Comparison of ENCODE assay signal across 30 cellular contexts in the genomic region with DNA sequence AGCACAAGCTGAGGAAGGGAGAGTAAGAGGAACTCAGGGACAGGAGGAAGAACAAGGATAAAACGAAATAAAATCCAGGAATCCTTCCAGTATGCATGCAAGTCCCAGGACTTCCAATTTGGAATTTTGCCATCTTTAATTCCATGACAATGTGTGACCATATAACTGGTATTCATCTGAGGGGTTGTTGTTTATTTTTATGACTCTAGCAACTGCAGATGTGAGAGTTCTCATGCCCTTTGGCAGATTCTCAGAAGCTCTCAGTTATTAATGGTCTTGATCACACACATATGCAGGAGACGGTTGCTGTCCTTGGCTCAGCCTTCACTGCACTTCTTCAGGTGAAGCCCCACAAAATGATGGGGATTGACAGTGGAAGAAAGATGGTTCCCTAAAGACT.
DNase-seq lines count a peak whose midpoint lies in the region; ATAC-seq and TF ChIP-seq lines count a peak whose summit lies in the region.
"Had no signal": no experiment of that assay in that cellular context is flagged by ENCODE, and none has a peak within 500 bp of the region (broad histone marks: within the 10 kb centered on the region; RNA-seq: fewer than 3 reads in every experiment).

No MANE protein-coding gene starts in this region.

- DNase-seq in AG10803 (ENCODE audit: low read depth) (peak; percentile 87), HCEC 1CT (peak; percentile 50), foreskin melanocyte (peak; percentile 91), 8988T (no peak)
- no peak for DNase-seq in activated CD4-positive, alpha-beta T cell treated with anti-CD3 and anti-CD28 coated beads for 48 hours
- DNase-seq in stimulated activated naive CD4-positive, alpha-beta T cell (lab: John Stamatoyannopoulos, UW) = no peak
- DNase-seq: ACHN; activated CD8-positive, alpha-beta T cell treated with anti-CD3 and anti-CD28 coated beads for 36 hours; activated gamma-delta T cell; activated naive CD8-positive, alpha-beta T cell treated with anti-CD3 and anti-CD28 coated beads, Interleukin-2, amount 10 ng/mL, durations not matched to agents 7 days and 5 days; foreskin keratinocyte; KBM-7; kidney glomerular epithelial cell; lower lobe of right lung; NCI-H1417; NCI-H2029 treated with DMSO at 0.1 percent for 48 hours; NCI-H345; ovary; retina; stimulated activated CD4-positive, alpha-beta T cell treated with anti-CD3 and anti-CD28 coated beads, Interleukin-1b, Interleukin-23, amount 100 ng/mL, for 48 hours; stimulated activated CD8-positive, alpha-beta memory T cell treated with anti-CD3 and anti-CD28 coated beads, Interleukin-4, amount 100 ng/mL, for 48 hours; transverse colon had no signal

- TF ChIP-seq CTCF in AG10803 (conservative IDR thresholded peaks at IDR 0.05; ENCODE audit: low read length) (no peak), brain (conservative IDR thresholded peaks at IDR 0.05) (no peak)

- H3K27me3 Mint-ChIP-seq in brain = no peaks in the 10 kb centered on the region

- H3K4me3 Mint-ChIP-seq in brain = no peak overlapping the region
- H3K4me3 Mint-ChIP-seq: activated CD8-positive, alpha-beta T cell treated with anti-CD3 and anti-CD28 coated beads for 36 hours; activated naive CD8-positive, alpha-beta T cell treated with anti-CD3 and anti-CD28 coated beads, Interleukin-2, amount 10 ng/mL, durations not matched to agents 7 days and 5 days; central memory CD8-positive, alpha-beta T cell; nephron; T-helper 1 cell treated with Interleukin-12 subunit alpha and Interleukin-12 subunit beta and Interleukin-4 antibody, amounts not matched to agents 30 μg/mL and 1 μg/mL, for 36 hours had no signal

- H3K4me3 ChIP-seq in AG10803 (ENCODE audit: low read length) = no peak overlapping the region
- H3K4me3 ChIP-seq: lower lobe of right lung, ovary, SK-N-MC, smooth muscle cell, transverse colon had no signal

- peaks cover 26% of the 10 kb centered on the region for H3K4me1 Mint-ChIP-seq in brain
- H3K4me1 Mint-ChIP-seq: central memory CD8-positive, alpha-beta T cell had no signal

- H3K9me3 Mint-ChIP-seq in brain = peaks cover 0 to 18% (median 3%) of the 10 kb centered on the region in 5 experiments
- H3K9me3 Mint-ChIP-seq: central memory CD8-positive, alpha-beta T cell had no signal

- peak overlapping the region in 3 of 5 experiments; percentile 9 to 12 (median 12) for H3K27ac Mint-ChIP-seq in brain
- H3K27ac Mint-ChIP-seq: activated CD8-positive, alpha-beta T cell treated with anti-CD3 and anti-CD28 coated beads for 36 hours; activated naive CD8-positive, alpha-beta T cell treated with anti-CD3 and anti-CD28 coated beads, Interleukin-2, amount 10 ng/mL, durations not matched to agents 7 days and 5 days; T-helper 1 cell treated with Interleukin-12 subunit alpha and Interleukin-12 subunit beta and Interleukin-4 antibody, amounts not matched to agents 30 μg/mL and 1 μg/mL, for 36 hours had no signal

- ATAC-seq in HG03457 (IDR thresholded peaks at IDR 0.05; ENCODE audit: unreplicated experiment) = no peak
- ATAC-seq: activated CD4-positive, CD25-positive, alpha-beta regulatory T cell treated with anti-CD3 and anti-CD28 coated beads, Interleukin-2, amount 50 U/mL, for 24 hours; activated CD8-positive, alpha-beta T cell treated with anti-CD3 and anti-CD28 coated beads for 36 hours; foreskin keratinocyte had no signal

- no peaks in the 10 kb centered on the region for H3K36me3 Mint-ChIP-seq in brain
- H3K36me3 Mint-ChIP-seq: activated naive CD8-positive, alpha-beta T cell treated with anti-CD3 and anti-CD28 coated beads, Interleukin-2, amount 10 ng/mL, durations not matched to agents 7 days and 5 days had no signal

Comparison
In these comparisons a context has a peak if more than half of its experiments do, and no peak if none do; other contexts are left out.
1. DNase-seq: peak in AG10803 (single experiment), HCEC 1CT (single experiment) and foreskin melanocyte (single experiment); none in activated CD4-positive, alpha-beta T cell treated with anti-CD3 and anti-CD28 coated beads for 48 hours (single experiment), 8988T (single experiment) and stimulated activated naive CD4-positive, alpha-beta T cell (0 of 6).